18 cellular contexts compared by ENCODE assay signal in the genomic region with DNA sequence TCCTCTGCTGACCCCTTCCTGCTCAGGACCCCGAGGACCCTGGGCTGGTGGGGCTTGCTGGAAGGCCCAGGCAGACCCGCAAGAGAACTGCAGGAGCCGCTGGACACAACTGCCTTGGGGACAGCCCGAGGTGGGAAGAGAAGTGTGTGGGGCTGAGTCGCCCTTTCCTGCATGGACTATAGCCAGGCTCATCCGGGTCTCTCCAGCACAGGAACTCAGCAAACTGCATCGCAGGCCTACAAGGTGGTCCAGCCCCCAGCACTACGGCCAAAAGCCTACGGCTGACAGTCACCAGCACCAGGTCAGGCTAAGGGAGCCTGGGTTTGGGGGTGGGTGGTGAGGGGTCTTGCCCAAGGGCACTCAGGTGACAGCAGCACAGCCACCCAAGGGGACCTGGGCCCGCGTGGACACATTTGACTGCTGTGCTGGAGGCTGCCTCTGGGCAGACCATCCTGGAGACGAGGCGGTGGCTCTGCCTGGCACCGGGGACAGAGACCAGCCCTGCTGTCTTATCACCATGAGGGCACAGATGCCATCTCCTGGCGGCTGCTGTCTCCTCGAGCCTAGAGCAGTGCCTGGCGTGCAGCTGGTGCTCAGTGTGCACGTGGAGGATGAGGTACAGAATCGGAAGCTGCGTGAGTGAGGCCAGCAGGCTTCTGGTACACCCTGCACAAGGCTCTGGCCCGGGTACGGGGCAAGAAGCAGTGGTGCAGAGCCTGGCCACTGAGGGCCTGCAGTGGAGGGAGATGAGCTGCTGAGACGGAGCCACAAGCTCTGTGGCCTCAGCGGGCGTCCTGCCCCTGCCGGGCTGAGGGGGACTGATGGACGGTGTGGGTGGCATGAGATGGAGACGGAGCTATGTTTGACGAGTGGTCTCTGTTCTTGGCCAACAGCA. TPM values are rescaled to one million over a fixed set of nuclear protein-coding genes. Genes with fewer than 3 reads are reported as not detected.
A peak's percentile ranks its signal among the peaks of the same experiment; 100 is the strongest.
DNase-seq lines count a peak whose midpoint lies in the region; ATAC-seq and TF ChIP-seq lines count a peak whose summit lies in the region.
"Had no signal": no experiment of that assay in that cellular context is flagged by ENCODE, and none has a peak within 500 bp of the region (broad histone marks: within the 10 kb centered on the region; RNA-seq: fewer than 3 reads in every experiment).

No MANE protein-coding gene starts in this region.

- POLR2A ChIA-PET in WTC11 (lab: Charles Lee): no interaction called here

- H3K9me3 Mint-ChIP-seq in activated naive CD4-positive, alpha-beta T cell treated with anti-CD3 and anti-CD28 coated beads, Interleukin-2, amount 10 ng/mL, durations not matched to agents 7 days and 5 days: no peaks in the 10 kb centered on the region
- H3K9me3 Mint-ChIP-seq in WTC11: no peaks in the 10 kb centered on the region

- no peak overlapping the region for H3K4me3 Mint-ChIP-seq in activated naive CD4-positive, alpha-beta T cell treated with anti-CD3 and anti-CD28 coated beads, Interleukin-2, amount 10 ng/mL, durations not matched to agents 7 days and 5 days
- H3K4me3 Mint-ChIP-seq in WTC11: no peak overlapping the region

- H3K9me3 ChIP-seq in mucosa of descending colon: no peaks in the 10 kb centered on the region

- H3K4me3 ChIP-seq in fibroblast of pulmonary artery (replicated peaks; ENCODE audit: low read depth, low read length) (no peak overlapping the region), mucosa of descending colon (no peak overlapping the region)

- peaks cover 32% of the 10 kb centered on the region for H3K36me3 Mint-ChIP-seq in activated naive CD4-positive, alpha-beta T cell treated with anti-CD3 and anti-CD28 coated beads, Interleukin-2, amount 10 ng/mL, durations not matched to agents 7 days and 5 days
- H3K36me3 Mint-ChIP-seq in WTC11: peaks cover 62% of the 10 kb centered on the region

- intact Hi-C loops in mucosa of descending colon (cut with DNase I, micrococcal nuclease): no loop called here

- no peaks in the 10 kb centered on the region for H3K4me1 ChIP-seq in mucosa of descending colon (ENCODE audit: low read depth)

- no peaks in the 10 kb centered on the region for H3K4me1 Mint-ChIP-seq in activated naive CD4-positive, alpha-beta T cell treated with anti-CD3 and anti-CD28 coated beads, Interleukin-2, amount 10 ng/mL, durations not matched to agents 7 days and 5 days
- H3K4me1 Mint-ChIP-seq in WTC11: peaks cover 4% of the 10 kb centered on the region; the same call in 1 of the 2 replicates

- CTCF ChIA-PET in activated naive CD4-positive, alpha-beta T cell treated with anti-CD3 and anti-CD28 coated beads, Interleukin-2, amount 10 ng/mL, durations not matched to agents 7 days and 5 days (lab: Charles Lee): no interaction called here
- CTCF ChIA-PET in WTC11 (lab: Charles Lee): interaction anchor here (3.5 kb wide), 1 partner anchor 10 kb away, joined by 25 read pairs; no protein-coding TSS in a partner anchor

- no peaks in the 10 kb centered on the region for H3K27me3 Mint-ChIP-seq in activated naive CD4-positive, alpha-beta T cell treated with anti-CD3 and anti-CD28 coated beads, Interleukin-2, amount 10 ng/mL, durations not matched to agents 7 days and 5 days
- no peaks in the 10 kb centered on the region for H3K27me3 Mint-ChIP-seq in WTC11 (ENCODE audit: low read depth)

- no peak overlapping the region for H3K27ac Mint-ChIP-seq in activated naive CD4-positive, alpha-beta T cell treated with anti-CD3 and anti-CD28 coated beads, Interleukin-2, amount 10 ng/mL, durations not matched to agents 7 days and 5 days
- H3K27ac Mint-ChIP-seq in WTC11: no peak overlapping the region

- no peak for TF ChIP-seq CTCF in WTC11 (IDR thresholded peaks at IDR 0.05)
- no peak for TF ChIP-seq CTCF in fibroblast of pulmonary artery (IDR thresholded peaks at IDR 0.05; ENCODE audit: low read length, missing control alignments)
- no peak for TF ChIP-seq CTCF in mucosa of descending colon (IDR thresholded peaks at IDR 0.05)

- ATAC-seq in WTC11: no peak
- no peak for ATAC-seq in mucosa of descending colon
- ATAC-seq in GM21717 (IDR thresholded peaks at IDR 0.05; ENCODE audit: unreplicated experiment): no peak
- ATAC-seq: PC-3 had no signal

- peak; percentile 9 for DNase-seq in activated naive CD4-positive, alpha-beta T cell treated with anti-CD3 and anti-CD28 coated beads, Interleukin-2, amount 50 U/mL, for 16 hours
- DNase-seq in activated naive CD4-positive, alpha-beta T cell treated with anti-CD3 and anti-CD28 coated beads, Interleukin-2, amount 10 ng/mL, durations not matched to agents 7 days and 5 days: no peak
- DNase-seq in WTC11 (ENCODE audit: low spot score): peak; percentile 8
- DNase-seq in fibroblast of pulmonary artery (ENCODE audit: low read depth): peak; percentile 9
- DNase-seq in mucosa of descending colon: peak in 2 of 3 donors; percentile 17 to 43
- no peak for DNase-seq in pons (ENCODE audit: low spot score)
- no peak for DNase-seq in NCI-H510A treated with DMSO at 0.1 percent for 48 hours (lab: John Stamatoyannopoulos, UW)
- DNase-seq: C1 segment of cervical spinal cord, DND-41, KBM-7, MV-4-11, NCI-H1417 treated with DMSO at 0.1 percent for 48 hours, NCI-H2029, NCI-H2171 treated with DMSO at 0.1 percent for 48 hours, NCI-H82, PC-3 had no signal

- H3K36me3 ChIP-seq in mucosa of descending colon (ENCODE audit: low read depth): peaks cover 27% of the 10 kb centered on the region

TF ChIP-seq in WTC11, 78 proteins besides CTCF, POLR2A, EP300 and RAD21 (continues in another document):
- TF ChIP-seq ZNF317 (CRISPR knock-in tag; IDR thresholded peaks at IDR 0.05; ENCODE audit: borderline replicate concordance, low read depth): no peak
- TF ChIP-seq GTF2I (CRISPR knock-in tag; conservative IDR thresholded peaks at IDR 0.05): no peak
- no peak for TF ChIP-seq JAZF1 (CRISPR knock-in tag; IDR thresholded peaks at IDR 0.05)
- no peak for TF ChIP-seq SP1 (CRISPR knock-in tag; conservative IDR thresholded peaks at IDR 0.05)
- TF ChIP-seq SMAD4 (CRISPR knock-in tag; IDR thresholded peaks at IDR 0.05): no peak
- no peak for TF ChIP-seq MXD4 (CRISPR knock-in tag; IDR thresholded peaks at IDR 0.05; ENCODE audit: borderline replicate concordance)
- TF ChIP-seq ATF1 (CRISPR knock-in tag; IDR thresholded peaks at IDR 0.05): no peak
- no peak for TF ChIP-seq IRF2 (CRISPR knock-in tag; IDR thresholded peaks at IDR 0.05; ENCODE audit: borderline replicate concordance, low read depth)
- no peak for TF ChIP-seq TEAD4 (CRISPR knock-in tag; IDR thresholded peaks at IDR 0.05)
- no peak for TF ChIP-seq ATF3 (CRISPR knock-in tag; conservative IDR thresholded peaks at IDR 0.05)
- no peak for TF ChIP-seq ZNF423 (CRISPR knock-in tag; IDR thresholded peaks at IDR 0.05)
- no peak for TF ChIP-seq SMAD3 (CRISPR knock-in tag; IDR thresholded peaks at IDR 0.05; ENCODE audit: borderline replicate concordance)
- no peak for TF ChIP-seq ESRRA (CRISPR knock-in tag; IDR thresholded peaks at IDR 0.05; ENCODE audit: borderline replicate concordance)
- no peak for TF ChIP-seq E2F1 (CRISPR knock-in tag; IDR thresholded peaks at IDR 0.05)
- TF ChIP-seq, protein P1, sequence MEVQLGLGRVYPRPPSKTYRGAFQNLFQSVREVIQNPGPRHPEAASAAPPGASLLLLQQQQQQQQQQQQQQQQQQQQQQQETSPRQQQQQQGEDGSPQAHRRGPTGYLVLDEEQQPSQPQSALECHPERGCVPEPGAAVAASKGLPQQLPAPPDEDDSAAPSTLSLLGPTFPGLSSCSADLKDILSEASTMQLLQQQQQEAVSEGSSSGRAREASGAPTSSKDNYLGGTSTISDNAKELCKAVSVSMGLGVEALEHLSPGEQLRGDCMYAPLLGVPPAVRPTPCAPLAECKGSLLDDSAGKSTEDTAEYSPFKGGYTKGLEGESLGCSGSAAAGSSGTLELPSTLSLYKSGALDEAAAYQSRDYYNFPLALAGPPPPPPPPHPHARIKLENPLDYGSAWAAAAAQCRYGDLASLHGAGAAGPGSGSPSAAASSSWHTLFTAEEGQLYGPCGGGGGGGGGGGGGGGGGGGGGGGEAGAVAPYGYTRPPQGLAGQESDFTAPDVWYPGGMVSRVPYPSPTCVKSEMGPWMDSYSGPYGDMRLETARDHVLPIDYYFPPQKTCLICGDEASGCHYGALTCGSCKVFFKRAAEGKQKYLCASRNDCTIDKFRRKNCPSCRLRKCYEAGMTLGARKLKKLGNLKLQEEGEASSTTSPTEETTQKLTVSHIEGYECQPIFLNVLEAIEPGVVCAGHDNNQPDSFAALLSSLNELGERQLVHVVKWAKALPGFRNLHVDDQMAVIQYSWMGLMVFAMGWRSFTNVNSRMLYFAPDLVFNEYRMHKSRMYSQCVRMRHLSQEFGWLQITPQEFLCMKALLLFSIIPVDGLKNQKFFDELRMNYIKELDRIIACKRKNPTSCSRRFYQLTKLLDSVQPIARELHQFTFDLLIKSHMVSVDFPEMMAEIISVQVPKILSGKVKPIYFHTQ (CRISPR knock-in tag; IDR thresholded peaks at IDR 0.05): no peak
- TF ChIP-seq JUN (CRISPR knock-in tag; IDR thresholded peaks at IDR 0.05): no peak

RNA-seq across cellular contexts. Expression of gene LRPAP1, which starts 15.1 kb away (rescaled TPM):
- total RNA-seq in WTC11 (2021) (90.8 to 106 TPM (median 97.4 TPM) in 3 replicates), mucosa of descending colon (100 to 1,000 TPM; 109 to 139 (median 137) TPM)

RNA-seq across cellular contexts. Expression of gene DOK7, which starts 54.0 kb away (rescaled TPM):
- 0.22 to 0.46 TPM (median 0.44 TPM) in 3 replicates for total RNA-seq in WTC11 (2021)
- under 1 TPM; 0.28 to 0.61 (median 0.39) TPM for total RNA-seq in mucosa of descending colon
- total RNA-seq: H1 had no signal

Comparison
In these comparisons a context has a peak if more than half of its experiments do, and no peak if none do; other contexts are left out.
1. DNase-seq: peak in activated naive CD4-positive, alpha-beta T cell treated with anti-CD3 and anti-CD28 coated beads, Interleukin-2, amount 50 U/mL, for 16 hours (single experiment), WTC11 (single experiment), fibroblast of pulmonary artery (single experiment) and mucosa of descending colon (2 of 3); none in activated naive CD4-positive, alpha-beta T cell treated with anti-CD3 and anti-CD28 coated beads, Interleukin-2, amount 10 ng/mL, durations not matched to agents 7 days and 5 days (single experiment), pons (single experiment) and NCI-H510A treated with DMSO at 0.1 percent for 48 hours (single experiment).